Comparison of ENCODE assay signal across 20 cellular contexts in the genomic region with DNA sequence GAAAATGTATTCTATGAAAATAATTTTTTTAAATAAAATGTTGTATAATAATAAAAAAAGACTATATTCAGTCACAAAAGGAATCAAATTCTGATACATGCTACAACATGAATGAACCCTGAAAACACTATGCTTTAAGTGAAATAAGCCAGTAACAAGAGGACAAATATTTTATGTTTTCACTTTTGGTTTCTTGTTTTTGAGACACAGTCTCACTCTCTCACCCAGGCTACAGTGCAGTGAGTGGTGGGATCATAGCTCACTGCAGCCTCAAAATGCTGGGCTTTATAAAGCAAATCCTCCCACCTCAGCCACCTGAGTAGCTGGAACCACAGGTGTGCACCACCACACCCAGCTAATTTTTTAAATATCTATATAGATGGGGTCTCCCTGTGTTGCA.
"Had no signal": no experiment of that assay in that cellular context is flagged by ENCODE, and none has a peak within 500 bp of the region (broad histone marks: within the 10 kb centered on the region; RNA-seq: fewer than 3 reads in every experiment).

No MANE protein-coding gene starts in this region.

- H3K27ac Mint-ChIP-seq: activated naive CD4-positive, alpha-beta T cell treated with anti-CD3 and anti-CD28 coated beads, Interleukin-2, amount 50 U/mL, for 72 hours; activated T-helper 17 cell treated with anti-CD3 and anti-CD28 coated beads, Interleukin-2, amount 50 U/mL, for 72 hours; endodermal cell; nephron progenitor cell; type B pancreatic cell had no signal

- H3K4me1 Mint-ChIP-seq: endodermal cell, nephron progenitor cell had no signal

- H3K36me3 ChIP-seq: lower lobe of right lung, pancreas, thoracic aorta, vagina had no signal

- H3K36me3 Mint-ChIP-seq: type B pancreatic cell had no signal

- ATAC-seq: activated naive CD4-positive, alpha-beta T cell treated with anti-CD3 and anti-CD28 coated beads, Interleukin-2, amount 50 U/mL, for 72 hours; activated T-helper 17 cell treated with anti-CD3 and anti-CD28 coated beads, Interleukin-2, amount 50 U/mL, for 72 hours; left lobe of liver; lower lobe of right lung; mucosa of descending colon; pancreas; psoas muscle had no signal

- H3K9me3 ChIP-seq: lower lobe of right lung, mucosa of descending colon, pancreas, psoas muscle, right atrium auricular region, thoracic aorta, vagina had no signal

- H3K27me3 ChIP-seq: pancreas, right atrium auricular region, vagina had no signal

- H3K27me3 Mint-ChIP-seq: activated T-helper 17 cell treated with anti-CD3 and anti-CD28 coated beads, Interleukin-2, amount 50 U/mL, for 72 hours; type B pancreatic cell had no signal

- H3K4me3 Mint-ChIP-seq: activated T-helper 17 cell treated with anti-CD3 and anti-CD28 coated beads, Interleukin-2, amount 50 U/mL, for 72 hours; endodermal cell; nephron progenitor cell; type B pancreatic cell had no signal

- H3K4me3 ChIP-seq: coronary artery, lower lobe of right lung, mucosa of descending colon, pancreas, psoas muscle, right atrium auricular region, thoracic aorta, vagina had no signal

- H3K9me3 Mint-ChIP-seq: activated naive CD4-positive, alpha-beta T cell treated with anti-CD3 and anti-CD28 coated beads, Interleukin-2, amount 50 U/mL, for 72 hours; activated T-helper 17 cell treated with anti-CD3 and anti-CD28 coated beads, Interleukin-2, amount 50 U/mL, for 72 hours; endodermal cell; nephron progenitor cell; type B pancreatic cell had no signal

- DNase-seq: activated CD4-positive, alpha-beta T cell treated with anti-CD3 and anti-CD28 coated beads, Interleukin-2, amount 50 U/mL, for 1 hour; activated T-cell treated with anti-CD3 and anti-CD28 coated beads, Interleukin-2, amount 50 U/mL, for 1 hour; endodermal cell; kidney; lower lobe of right lung; mesendoderm; mucosa of descending colon; nephron progenitor cell; pancreas; psoas muscle; stimulated activated CD4-positive, alpha-beta T cell treated with anti-CD3 and anti-CD28 coated beads, Interleukin-4, amount 100 ng/mL, for 24 hours; stimulated activated naive CD4-positive, alpha-beta T cell treated with Interleukin-2 at 50 U/mL for 16 hours had no signal
